Comparison of ENCODE assay signal across 16 cellular contexts in the genomic region with DNA sequence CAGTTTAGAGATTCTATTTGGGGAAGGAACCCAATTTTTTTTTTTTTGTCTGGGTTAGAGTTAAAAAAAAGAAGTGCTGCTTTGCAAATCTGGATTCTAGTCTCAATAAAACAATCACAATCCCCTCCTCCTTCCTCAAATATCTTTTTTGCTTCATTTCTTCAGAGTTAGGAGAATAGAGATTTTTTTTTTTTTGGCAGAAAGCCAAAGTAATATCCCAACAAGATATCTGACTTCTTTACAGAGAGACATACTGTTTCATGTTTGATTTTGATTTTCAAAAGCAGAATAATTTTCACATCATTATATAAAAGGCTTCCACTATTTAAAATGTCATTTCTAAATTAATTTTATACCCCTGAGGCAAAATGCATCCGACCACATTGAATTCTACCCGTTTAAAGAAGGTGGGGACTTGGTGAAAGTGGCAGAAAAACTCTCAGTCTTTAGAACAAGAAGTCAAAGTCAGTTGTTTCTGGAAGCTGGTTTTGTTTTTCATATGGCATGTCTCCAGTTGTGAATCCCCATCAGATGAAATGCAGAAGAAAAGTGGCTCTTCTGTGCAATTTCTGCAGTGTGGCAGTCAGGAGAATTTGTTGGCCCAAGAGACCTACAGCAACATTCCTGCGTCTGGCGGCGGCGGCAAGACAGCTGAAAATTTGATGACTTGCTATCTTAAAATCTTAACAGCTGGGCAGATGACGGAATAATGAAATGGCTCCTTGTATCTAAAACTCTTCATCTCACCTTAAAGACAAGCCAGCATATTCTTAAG.
A peak's percentile ranks its signal among the peaks of the same experiment; 100 is the strongest.
DNase-seq lines count a peak whose midpoint lies in the region; ATAC-seq and TF ChIP-seq lines count a peak whose summit lies in the region.
"Had no signal": no experiment of that assay in that cellular context is flagged by ENCODE, and none has a peak within 500 bp of the region (broad histone marks: within the 10 kb centered on the region; RNA-seq: fewer than 3 reads in every experiment).

No MANE protein-coding gene starts in this region.

- POLR2A ChIA-PET in PC-3 (lab: Charles Lee; ENCODE audit: unreplicated experiment), result no interaction called here

- no peak overlapping the region for H3K4me3 ChIP-seq in AG10803 (ENCODE audit: low read length)
- no peak overlapping the region for H3K4me3 ChIP-seq in PC-3 (ENCODE audit: low read length)
- H3K4me3 ChIP-seq: gastrocnemius medialis had no signal

- no peaks in the 10 kb centered on the region for H4K20me1 ChIP-seq in PC-3 (ENCODE audit: low read length)

- no peak for TF ChIP-seq CTCF in AG10803 (conservative IDR thresholded peaks at IDR 0.05; ENCODE audit: low read length)
- TF ChIP-seq CTCF in PC-3 (conservative IDR thresholded peaks at IDR 0.05; ENCODE audit: low read depth, low read length), result no peak

- peak overlapping the region; percentile 74; the same call in 1 of the 2 replicates for H3K4me2 ChIP-seq in PC-3 (ENCODE audit: low read length)

- ATAC-seq in PC-3, result no peak
- ATAC-seq: CD8-positive, alpha-beta T cell; gastrocnemius medialis had no signal

- H3K27ac ChIP-seq in PC-3 (ENCODE audit: low read length), result no peak overlapping the region

- CTCF ChIA-PET in PC-3 (lab: Charles Lee), result interaction anchor here (0.6 kb wide), 1 partner anchor 37 kb away, joined by 7 read pairs; no protein-coding TSS in a partner anchor

- no peaks in the 10 kb centered on the region for H3K36me3 ChIP-seq in PC-3 (ENCODE audit: low read depth, low read length)
- H3K36me3 ChIP-seq: gastrocnemius medialis had no signal

- H3K4me1 ChIP-seq in PC-3 (ENCODE audit: insufficient read depth, low read length), result peaks cover 20% of the 10 kb centered on the region

- peaks cover 7% of the 10 kb centered on the region for H3F3A ChIP-seq in PC-3 (ENCODE audit: low read length, unreplicated experiment)

- DNase-seq in AG10803 (ENCODE audit: low read depth), result peak; percentile 60
- no peak for DNase-seq in PC-3
- DNase-seq in fibroblast of peridontal ligament (ENCODE audit: extremely low read depth), result peak; percentile 26
- peak; percentile 47 for DNase-seq in pons (ENCODE audit: low spot score)
- no peak for DNase-seq in glomerular visceral epithelial cell (ENCODE audit: extremely low spot score)
- no peak for DNase-seq in COLO829 (ENCODE audit: low spot score)
- DNase-seq in KBM-7, result no peak
- no peak for DNase-seq in mesenteric fat pad (ENCODE audit: low spot score)
- DNase-seq: activated CD4-positive, alpha-beta T cell treated with anti-CD3 and anti-CD28 coated beads, Interleukin-2, amount 50 U/mL, for 48 hours; activated naive CD4-positive, alpha-beta T cell treated with anti-CD3 and anti-CD28 coated beads for 36 hours; CD8-positive, alpha-beta T cell; gastrocnemius medialis; H7; NCI-H187; NCI-H446 treated with DMSO at 0.1 percent for 48 hours; Right ventricle myocardium superior had no signal

- intact Hi-C loops in PC-3 (cut with micrococcal nuclease), result no loop called here

- H2AFZ ChIP-seq in PC-3 (ENCODE audit: low read length), result no peak overlapping the region

- no peaks in the 10 kb centered on the region for H3K9me2 ChIP-seq in PC-3 (replicated peaks; ENCODE audit: low read length)

- H3K9me3 ChIP-seq in PC-3 (ENCODE audit: low read length), result no peaks in the 10 kb centered on the region
- H3K9me3 ChIP-seq: gastrocnemius medialis had no signal

- no peaks in the 10 kb centered on the region for H3K79me2 ChIP-seq in PC-3 (ENCODE audit: low read length)

- no TSS peak for BruUV-seq in PC-3 (replicated peaks; lab: Mats Ljungman, UMichigan)

- in situ Hi-C loops in KBM-7 (cut with MboI; ENCODE audit: low pct_unique_long_range_greater_than_20kb, low sequenced_read_pairs), result no loop called here

- H3K9ac ChIP-seq in PC-3 (ENCODE audit: low read length), result no peak overlapping the region

- no peaks in the 10 kb centered on the region for H3K27me3 ChIP-seq in PC-3 (ENCODE audit: low read length)
- H3K27me3 ChIP-seq: gastrocnemius medialis had no signal

Comparison
In these comparisons a context has a peak if more than half of its experiments do, and no peak if none do; other contexts are left out.
1. DNase-seq: peak in AG10803 (single experiment), fibroblast of peridontal ligament (single experiment) and pons (single experiment); none in PC-3 (single experiment), glomerular visceral epithelial cell (single experiment), COLO829 (single experiment), KBM-7 (single experiment) and mesenteric fat pad (single experiment).